6 cellular contexts compared by ENCODE assay signal in genomic region chrX:153727108-153727931, GRCh38. TPM values are rescaled to one million over a fixed set of nuclear protein-coding genes. Genes with fewer than 3 reads are reported as not detected.
A peak's percentile ranks its signal among the peaks of the same experiment; 100 is the strongest.
DNase-seq lines count a peak whose midpoint lies in the region; ATAC-seq and TF ChIP-seq lines count a peak whose summit lies in the region.

No MANE protein-coding gene starts in this region.

- H3K9me3 ChIP-seq in psoas muscle: no peaks in the 10 kb centered on the region

- ATAC-seq in effector memory CD8-positive, alpha-beta T cell (replicated peaks): no peak
- ATAC-seq in psoas muscle (peak; percentile 30 to 68 (median 53)), HG03460 (IDR thresholded peaks at IDR 0.05; ENCODE audit: unreplicated experiment) (no peak)

- POLR2A ChIA-PET in AG04449 (lab: Yijun Ruan, JAX): no interaction called here

- H3K27ac Mint-ChIP-seq in effector memory CD8-positive, alpha-beta T cell: peak overlapping the region; percentile 75 to 91

- H3K36me3 Mint-ChIP-seq in effector memory CD8-positive, alpha-beta T cell (ENCODE audit: insufficient read depth): peaks cover 11% of the 10 kb centered on the region

- peaks cover 19 to 25% of the 10 kb centered on the region in 2 donors for H3K4me1 Mint-ChIP-seq in effector memory CD8-positive, alpha-beta T cell (ENCODE audit: low read depth in 2 of 2)

- peaks cover 38% of the 10 kb centered on the region for H3K4me1 ChIP-seq in psoas muscle

- WGBS in psoas muscle, 3 donors: 11 to 36% (median 14%) methylated on average over 20 to 23 of the region's 23 CpGs

- CTCF ChIA-PET in AG04449 (lab: Yijun Ruan, JAX): interaction anchor here (0.8 to 1.2 kb wide), 3 partner anchors 17 to 36 kb away, joined by 3 to 4 read pairs (median 3); no protein-coding TSS in a partner anchor

- H3K36me3 ChIP-seq in psoas muscle (ENCODE audit: insufficient read depth in 1 of 2, low read depth in 1 of 2): peaks cover 0 to 14% of the 10 kb centered on the region in 2 donors

- TF ChIP-seq CTCF in AG04449 (IDR thresholded peaks at IDR 0.05; ENCODE audit: insufficient read depth, low read length, missing control alignments) (no peak), psoas muscle (IDR thresholded peaks at IDR 0.05) (no peak)

- H3K4me3 ChIP-seq in AG04449 (ENCODE audit: low read depth, low read length) (peak overlapping the region; percentile 27), psoas muscle (peak overlapping the region; percentile 64)

- H3K27me3 ChIP-seq in psoas muscle (ENCODE audit: insufficient read depth in 3 of 3, low read length in 2 of 3): peaks cover 0 to 4% (median 0%) of the 10 kb centered on the region in 3 donors

- intact Hi-C loops in psoas muscle (cut with DNase I): no loop called here

- no peak for DNase-seq in AG04449 (ENCODE audit: low read depth, low spot score)
- DNase-seq in MV-4-11 (lab: John Stamatoyannopoulos, UW): peak; percentile 46
- DNase-seq in effector memory CD8-positive, alpha-beta T cell: no peak
- peak; percentile 67 to 87 for DNase-seq in psoas muscle
- no peak for DNase-seq in iPS-NIHi7 (ENCODE audit: extremely low spot score)

- no peaks in the 10 kb centered on the region for H3K27me3 Mint-ChIP-seq in effector memory CD8-positive, alpha-beta T cell

- H3K27ac ChIP-seq in psoas muscle: peak overlapping the region; percentile 85

- peak overlapping the region; percentile 56 to 80 for H3K4me3 Mint-ChIP-seq in effector memory CD8-positive, alpha-beta T cell

- no peaks in the 10 kb centered on the region for H3K9me3 Mint-ChIP-seq in effector memory CD8-positive, alpha-beta T cell

RNA-seq across cellular contexts. Expression of gene ABCD1, which starts 2.7 kb away (rescaled TPM):
- 10 to 100 TPM; 16.0 to 27.1 (median 20.9) TPM for total RNA-seq in psoas muscle
- polyA plus RNA-seq in psoas muscle: 10 to 100 TPM; 11.7 to 36.0 (median 15.8) TPM

RNA-seq across cellular contexts. Expression of gene BCAP31, which starts 3.1 kb away (rescaled TPM):
- total RNA-seq in psoas muscle: 10 to 100 TPM; 65.4 to 71.6 (median 66.0) TPM
- polyA plus RNA-seq in psoas muscle: 10 to 100 TPM; 63.7 to 97.3 (median 72.1) TPM

RNA-seq across cellular contexts. Expression of gene PLXNB3, which starts 36.7 kb away (rescaled TPM):
- 1 to 10 TPM in 1 of 4 donors, under 1 TPM in 3; 0.27 to 1.5 (median 0.73) TPM for total RNA-seq in psoas muscle
- under 1 TPM; 0.13 to 0.35 (median 0.31) TPM for polyA plus RNA-seq in psoas muscle

RNA-seq across cellular contexts. Expression of gene SLC6A8, which starts 39.6 kb away (rescaled TPM):
- total RNA-seq in psoas muscle: 100 to 1,000 TPM in 2 of 4 donors, 10 to 100 TPM in 2; 82.2 to 256 (median 117) TPM
- polyA plus RNA-seq in psoas muscle: 100 to 1,000 TPM in 2 of 3 donors, 10 to 100 TPM in 1; 84.9 to 209 (median 104) TPM

RNA-seq across cellular contexts. Expression of gene SRPK3, which starts 53.5 kb away (rescaled TPM):
- 100 to 1,000 TPM in 1 of 4 donors, 10 to 100 TPM in 3; 43.7 to 140 (median 61.4) TPM for total RNA-seq in psoas muscle
- 10 to 100 TPM; 14.5 to 37.4 (median 23.3) TPM for polyA plus RNA-seq in psoas muscle

Comparison
In these comparisons a context has a peak if more than half of its experiments do, and no peak if none do; other contexts are left out.
1. DNase-seq: peak in MV-4-11 (single experiment) and psoas muscle (2 of 2); none in AG04449 (single experiment), effector memory CD8-positive, alpha-beta T cell (0 of 3) and iPS-NIHi7 (single experiment).
2. ATAC-seq: peak in psoas muscle (4 of 4); none in effector memory CD8-positive, alpha-beta T cell (single experiment) and HG03460 (single experiment).